Comparison of ENCODE assay signal across 9 cellular contexts in genomic region chr13:67048084-67048792, GRCh38.
DNase-seq lines count a peak whose midpoint lies in the region; ATAC-seq, FAIRE-seq and TF ChIP-seq lines count a peak whose summit lies in the region.
"Had no signal": no experiment of that assay in that cellular context is flagged by ENCODE, and none has a peak within 500 bp of the region (broad histone marks: within the 10 kb centered on the region; RNA-seq: fewer than 3 reads in every experiment).

No MANE protein-coding gene starts in this region.

- FAIRE-seq in GM12878 (lab: Jason Lieb, UNC) (no peak), GM12892 (lab: Jason Lieb, UNC) (no peak)

- no peak for TF ChIP-seq CTCF in GM12878 (IDR thresholded peaks at IDR 0.05 in 2 of 3, conservative IDR thresholded peaks at IDR 0.05 in 1 of 3; ENCODE audit: control insufficient read depth in 2 of 3, extremely low read depth in 1 of 3, insufficient read depth in 1 of 3, low read depth in 3 of 3, low read length in 3 of 3)

- H3K27me3 ChIP-seq in GM12878 (replicated peaks in 1 of 2; ENCODE audit: control insufficient read depth in 2 of 2, insufficient read depth in 2 of 2, low read length in 1 of 2), result no peaks in the 10 kb centered on the region
- H3K27me3 ChIP-seq: right lobe of liver had no signal

- no TSS peak for BruUV-seq in GM12878 (replicated peaks; lab: Mats Ljungman, UMichigan)

- DNase-seq in GM12878 (ENCODE audit: low read depth, low spot score) (no peak), occipital lobe (lab: John Stamatoyannopoulos, UW) (peak; percentile 20), GM12892 (ENCODE audit: insufficient read length) (no peak), NCI-H2081 (lab: John Stamatoyannopoulos, UW) (no peak)
- DNase-seq in activated CD4-positive, CD25-positive, alpha-beta regulatory T cell treated with anti-CD3 and anti-CD28 coated beads, Interleukin-2, amount 50 U/mL, for 72 hours, result no peak
- DNase-seq: right lobe of liver had no signal

- RAD21 ChIA-PET in GM12878 (lab: Charles Lee; ENCODE audit: unreplicated experiment), result no interaction called here

- TF ChIP-seq EP300 in GM12878 (IDR thresholded peaks at IDR 0.05; ENCODE audit: borderline replicate concordance in 1 of 2, control insufficient read depth in 1 of 2, low read depth in 2 of 2, low read length in 2 of 2), result no peak

- H3K27me3 Mint-ChIP-seq in activated T-helper 17 cell treated with anti-CD3 and anti-CD28 coated beads, Interleukin-2, amount 50 U/mL, for 72 hours, result no peaks in the 10 kb centered on the region

- no peak overlapping the region for H3K4me3 ChIP-seq in GM12878
- H3K4me3 ChIP-seq: right lobe of liver had no signal

- no peaks in the 10 kb centered on the region for H3K36me3 Mint-ChIP-seq in activated T-helper 17 cell treated with anti-CD3 and anti-CD28 coated beads, Interleukin-2, amount 50 U/mL, for 72 hours (ENCODE audit: low read depth)

- in situ Hi-C loops in GM12878 (cut with MboI), result no loop called here

- H4K20me1 ChIP-seq in GM12878 (ENCODE audit: control insufficient read depth, insufficient read depth), result no peaks in the 10 kb centered on the region

- H3K9ac ChIP-seq in GM12878 (ENCODE audit: control insufficient read depth, insufficient read depth, low read length), result no peak overlapping the region

- no peaks in the 10 kb centered on the region for H3K9me3 ChIP-seq in GM12878 (replicated peaks; ENCODE audit: control insufficient read depth, insufficient read depth, low read length)
- H3K9me3 ChIP-seq: right lobe of liver had no signal

- SMC1A ChIA-PET in GM12878 (lab: Charles Lee; ENCODE audit: uncharacterized antibody, unreplicated experiment), result interaction anchor here (1.2 to 2.2 kb wide), 2 partner anchors 11 to 28 kb away, joined by 4 to 15 read pairs; no protein-coding TSS in a partner anchor

- 12% methylated on average over 3 of the region's 3 CpGs for WGBS in GM12878 (ENCODE audit: insufficient coverage, insufficient replicate concordance, low lambda C conversion rate, missing lambda C conversion rate)

- H3K4me3 Mint-ChIP-seq in activated T-helper 17 cell treated with anti-CD3 and anti-CD28 coated beads, Interleukin-2, amount 50 U/mL, for 72 hours, result no peak overlapping the region

- TF ChIP-seq POLR2A in GM12878 (IDR thresholded peaks at IDR 0.05; ENCODE audit: low read depth, low read length) (no peak), GM12892 (IDR thresholded peaks at IDR 0.05; ENCODE audit: low read depth, low read length) (no peak)

- no peak overlapping the region for H3K27ac Mint-ChIP-seq in activated T-helper 17 cell treated with anti-CD3 and anti-CD28 coated beads, Interleukin-2, amount 50 U/mL, for 72 hours

- H2AFZ ChIP-seq in GM12878 (ENCODE audit: control insufficient read depth, low read depth, low read length), result no peak overlapping the region

- H3K79me2 ChIP-seq in GM12878 (ENCODE audit: control insufficient read depth, insufficient read depth, low read length), result no peaks in the 10 kb centered on the region

- H3K4me1 ChIP-seq in GM12878 (ENCODE audit: control insufficient read depth, insufficient read depth, low read length), result no peaks in the 10 kb centered on the region
- H3K4me1 ChIP-seq: right lobe of liver had no signal

- CTCF ChIA-PET in GM12878 (lab: Yijun Ruan, JAX), result interaction anchor here (1.0 to 1.3 kb wide), 2 partner anchors 11 to 28 kb away, joined by 3 read pairs; no protein-coding TSS in a partner anchor

- POLR2A ChIA-PET in GM12878 (lab: Charles Lee), result no interaction called here

- no peak for TF ChIP-seq RAD21 in GM12878 (IDR thresholded peaks at IDR 0.05; ENCODE audit: insufficient read depth, low read depth, low read length)

- H3K4me2 ChIP-seq in GM12878 (ENCODE audit: control insufficient read depth, insufficient read depth), result no peak overlapping the region

- H3K27ac ChIP-seq in GM12878 (ENCODE audit: control insufficient read depth, insufficient read depth), result no peak overlapping the region
- H3K27ac ChIP-seq: right lobe of liver had no signal

- peaks cover 6% of the 10 kb centered on the region for H3K9me3 Mint-ChIP-seq in activated T-helper 17 cell treated with anti-CD3 and anti-CD28 coated beads, Interleukin-2, amount 50 U/mL, for 72 hours

- H3K4me1 Mint-ChIP-seq in activated T-helper 17 cell treated with anti-CD3 and anti-CD28 coated beads, Interleukin-2, amount 50 U/mL, for 72 hours, result no peaks in the 10 kb centered on the region

- peak; percentile 73 for ATAC-seq in GM19463 (IDR thresholded peaks at IDR 0.05; ENCODE audit: unreplicated experiment)
- peak; percentile 95 for ATAC-seq in HG03095 (IDR thresholded peaks at IDR 0.05; ENCODE audit: unreplicated experiment)
- ATAC-seq in GM12878, result peak; percentile 81
- no peak for ATAC-seq in activated T-helper 17 cell treated with anti-CD3 and anti-CD28 coated beads, Interleukin-2, amount 50 U/mL, for 72 hours (replicated peaks)

- H3K36me3 ChIP-seq in GM12878 (ENCODE audit: control insufficient read depth in 2 of 2, insufficient read depth in 2 of 2, low read length in 1 of 2), result no peaks in the 10 kb centered on the region
- H3K36me3 ChIP-seq: right lobe of liver had no signal

- intact Hi-C loops in GM12878 (cut with micrococcal nuclease; ENCODE audit: unreplicated experiment), result no loop called here

TF ChIP-seq in GM12878, 131 proteins besides CTCF, POLR2A, EP300 and RAD21 (continues in another document):
- TF ChIP-seq ETV6 (conservative IDR thresholded peaks at IDR 0.05 in 1 of 2, IDR thresholded peaks at IDR 0.05 in 1 of 2; ENCODE audit: borderline replicate concordance in 1 of 2, low read depth in 1 of 2) (no peak), ZBTB40 (IDR thresholded peaks at IDR 0.05; ENCODE audit: borderline replicate concordance) (no peak), SREBF2 (IDR thresholded peaks at IDR 0.05; ENCODE audit: low read length) (no peak), CHD1 (IDR thresholded peaks at IDR 0.05; ENCODE audit: low read depth, low read length) (no peak), IKZF2 (IDR thresholded peaks at IDR 0.05) (peak; percentile 22 to 44; a peak in 2 of 4 replicates), USF1 (IDR thresholded peaks at IDR 0.05; ENCODE audit: borderline replicate concordance, extremely low read length, insufficient read depth, low read depth, low read length) (no peak), MTA3 (IDR thresholded peaks at IDR 0.05; ENCODE audit: borderline replicate concordance, low read length) (no peak), PAX5 (IDR thresholded peaks at IDR 0.05; ENCODE audit: borderline replicate concordance, low read depth, low read length) (no peak), RUNX3 (IDR thresholded peaks at IDR 0.05; ENCODE audit: low read length) (peak; percentile 44; the same call in 1 of the 2 replicates), MTA2 (IDR thresholded peaks at IDR 0.05; ENCODE audit: low read depth) (peak; percentile 11; the same call in 1 of the 2 replicates), BCL3 (IDR thresholded peaks at IDR 0.05; ENCODE audit: borderline replicate concordance, insufficient read depth, low read depth, low read length, poor library complexity, severe bottlenecking) (no peak)
